ENCODE assay signal across 22 cellular contexts in genomic region chr5:85646641-85647040, GRCh38.
DNase-seq lines count a peak whose midpoint lies in the region; ATAC-seq, FAIRE-seq and TF ChIP-seq lines count a peak whose summit lies in the region.
"Had no signal": no experiment of that assay in that cellular context is flagged by ENCODE, and none has a peak within 500 bp of the region (broad histone marks: within the 10 kb centered on the region; RNA-seq: fewer than 3 reads in every experiment).

No MANE protein-coding gene starts in this region.

- H3K4me1 ChIP-seq in HUES48 (ENCODE audit: control insufficient read depth, insufficient read depth, low read length): no peaks in the 10 kb centered on the region
- no peaks in the 10 kb centered on the region for H3K4me1 ChIP-seq in GM12878 (ENCODE audit: control insufficient read depth, insufficient read depth, low read length)
- H3K4me1 ChIP-seq: SJSA1 had no signal

- no peak for TF ChIP-seq RAD21 in GM12878 (IDR thresholded peaks at IDR 0.05; ENCODE audit: insufficient read depth, low read depth, low read length)

- no peak overlapping the region for H3K4me2 ChIP-seq in GM12878 (ENCODE audit: control insufficient read depth, insufficient read depth)
- H3K4me2 ChIP-seq: KMS-11 had no signal

- H2AFZ ChIP-seq in GM12878 (ENCODE audit: control insufficient read depth, low read depth, low read length): no peak overlapping the region

- H3K27ac ChIP-seq in HUES48 (ENCODE audit: low read depth, low read length) (no peak overlapping the region), GM12878 (ENCODE audit: control insufficient read depth, insufficient read depth) (no peak overlapping the region)
- H3K27ac ChIP-seq: KMS-11, SJSA1 had no signal

- 43% methylated on average over 2 of the region's 2 CpGs for WGBS in GM12878 (ENCODE audit: insufficient coverage, insufficient replicate concordance, low lambda C conversion rate, missing lambda C conversion rate)

- no peak overlapping the region for H3K4me3 Mint-ChIP-seq in stimulated activated naive CD8-positive, alpha-beta T cell treated with anti-CD3 and anti-CD28 coated beads, Interleukin-15, Interleukin-2, amounts not matched to agents 100 ng/mL and 50 ng/mL, for 24 hours
- H3K4me3 Mint-ChIP-seq in stimulated activated effector memory CD8-positive, alpha-beta T cell treated with anti-CD3 and anti-CD28 coated beads, Interleukin-12 subunit alpha, Interleukin-12 subunit beta, amount 100 ng/mL, for 72 hours: no peak overlapping the region
- H3K4me3 Mint-ChIP-seq: B cell, CD14-positive monocyte had no signal

- no peak for FAIRE-seq in GM12878 (lab: Jason Lieb, UNC)
- FAIRE-seq: A204.1, GM12891, RCC 7860 had no signal

- CTCF ChIA-PET in GM12878 (lab: Yijun Ruan, JAX): no interaction called here

- DNase-seq in stimulated activated naive CD8-positive, alpha-beta T cell treated with anti-CD3 and anti-CD28 coated beads, Interleukin-15, Interleukin-2, amounts not matched to agents 100 U/mL and 50 U/mL, for 24 hours: no peak
- DNase-seq in GM12878 (ENCODE audit: low read depth, low spot score) (no peak), Kasumi-1 (lab: John Stamatoyannopoulos, UW) (no peak), glomerular visceral epithelial cell (ENCODE audit: extremely low spot score) (no peak)
- no peak for DNase-seq in stimulated activated effector memory CD8-positive, alpha-beta T cell treated with anti-CD3 and anti-CD28 coated beads, Interleukin-12 subunit alpha, Interleukin-12 subunit beta, amount 100 ng/mL, for 72 hours (ENCODE audit: low spot score in 2 of 2)
- DNase-seq: MV-4-11, NCI-H1105 treated with DMSO at 0.1 percent for 48 hours, NCI-H2029 treated with DMSO at 0.1 percent for 48 hours, NCI-H345, NCI-H524 treated with DMSO at 0.1 percent for 48 hours, NCI-H82 had no signal

- in situ Hi-C loops in GM12878 (cut with MboI): no loop called here

- POLR2A ChIA-PET in GM12878 (lab: Charles Lee): no interaction called here

- H3K4me3 ChIP-seq in HUES48 (ENCODE audit: low read depth, low read length) (peak overlapping the region; percentile 69), GM12878 (no peak overlapping the region)
- H3K4me3 ChIP-seq: SJSA1 had no signal

- intact Hi-C loops in GM12878 (cut with micrococcal nuclease; ENCODE audit: unreplicated experiment): no loop called here

- no peaks in the 10 kb centered on the region for H3K9me3 ChIP-seq in HUES48 (ENCODE audit: control insufficient read depth, insufficient read depth, low read length)
- no peaks in the 10 kb centered on the region for H3K9me3 ChIP-seq in GM12878 (replicated peaks; ENCODE audit: control insufficient read depth, insufficient read depth, low read length)
- H3K9me3 ChIP-seq: SJSA1 had no signal

- BruUV-seq in GM12878 (replicated peaks; lab: Mats Ljungman, UMichigan): no TSS peak

- no peak for TF ChIP-seq EP300 in GM12878 (IDR thresholded peaks at IDR 0.05; ENCODE audit: borderline replicate concordance in 1 of 2, control insufficient read depth in 1 of 2, low read depth in 2 of 2, low read length in 2 of 2)

- H4K20me1 ChIP-seq in GM12878 (ENCODE audit: control insufficient read depth, insufficient read depth): no peaks in the 10 kb centered on the region

- H3K27me3 ChIP-seq in HUES48 (ENCODE audit: control insufficient read depth, insufficient read depth, low read length) (no peaks in the 10 kb centered on the region), GM12878 (replicated peaks in 1 of 2; ENCODE audit: control insufficient read depth in 2 of 2, insufficient read depth in 2 of 2, low read length in 1 of 2) (no peaks in the 10 kb centered on the region)
- H3K27me3 ChIP-seq: SJSA1 had no signal

- peak overlapping the region; percentile 27 for H3K27ac Mint-ChIP-seq in stimulated activated naive CD8-positive, alpha-beta T cell treated with anti-CD3 and anti-CD28 coated beads, Interleukin-15, Interleukin-2, amounts not matched to agents 100 ng/mL and 50 ng/mL, for 24 hours
- no peak overlapping the region for H3K27ac Mint-ChIP-seq in stimulated activated effector memory CD8-positive, alpha-beta T cell treated with anti-CD3 and anti-CD28 coated beads, Interleukin-12 subunit alpha, Interleukin-12 subunit beta, amount 100 ng/mL, for 72 hours
- H3K27ac Mint-ChIP-seq: B cell, CD14-positive monocyte had no signal

- H3K36me3 Mint-ChIP-seq in stimulated activated naive CD8-positive, alpha-beta T cell treated with anti-CD3 and anti-CD28 coated beads, Interleukin-15, Interleukin-2, amounts not matched to agents 100 ng/mL and 50 ng/mL, for 24 hours (ENCODE audit: low read depth): no peaks in the 10 kb centered on the region
- H3K36me3 Mint-ChIP-seq in stimulated activated effector memory CD8-positive, alpha-beta T cell treated with anti-CD3 and anti-CD28 coated beads, Interleukin-12 subunit alpha, Interleukin-12 subunit beta, amount 100 ng/mL, for 72 hours: no peaks in the 10 kb centered on the region
- H3K36me3 Mint-ChIP-seq: CD14-positive monocyte had no signal

- TF ChIP-seq POLR2A in GM12878 (IDR thresholded peaks at IDR 0.05; ENCODE audit: low read depth, low read length): no peak

- SMC1A ChIA-PET in GM12878 (lab: Charles Lee; ENCODE audit: uncharacterized antibody, unreplicated experiment): no interaction called here

- TF ChIP-seq CTCF in GM12878 (IDR thresholded peaks at IDR 0.05 in 2 of 3, conservative IDR thresholded peaks at IDR 0.05 in 1 of 3; ENCODE audit: control insufficient read depth in 2 of 3, extremely low read depth in 1 of 3, insufficient read depth in 1 of 3, low read depth in 3 of 3, low read length in 3 of 3): no peak

- H3K9ac ChIP-seq in HUES48 (ENCODE audit: low read depth, low read length) (peak overlapping the region; percentile 80), GM12878 (ENCODE audit: control insufficient read depth, insufficient read depth, low read length) (no peak overlapping the region)
- H3K9ac ChIP-seq: KMS-11 had no signal

- H3K36me3 ChIP-seq in HUES48 (ENCODE audit: control insufficient read depth, insufficient read depth, low read length) (no peaks in the 10 kb centered on the region), GM12878 (ENCODE audit: control insufficient read depth in 2 of 2, insufficient read depth in 2 of 2, low read length in 1 of 2) (no peaks in the 10 kb centered on the region)
- H3K36me3 ChIP-seq: SJSA1 had no signal

- H3K79me2 ChIP-seq in GM12878 (ENCODE audit: control insufficient read depth, insufficient read depth, low read length): no peaks in the 10 kb centered on the region

- H3K4me1 Mint-ChIP-seq in stimulated activated naive CD8-positive, alpha-beta T cell treated with anti-CD3 and anti-CD28 coated beads, Interleukin-15, Interleukin-2, amounts not matched to agents 100 ng/mL and 50 ng/mL, for 24 hours (ENCODE audit: low read depth): no peaks in the 10 kb centered on the region
- H3K4me1 Mint-ChIP-seq in stimulated activated effector memory CD8-positive, alpha-beta T cell treated with anti-CD3 and anti-CD28 coated beads, Interleukin-12 subunit alpha, Interleukin-12 subunit beta, amount 100 ng/mL, for 72 hours: no peaks in the 10 kb centered on the region
- H3K4me1 Mint-ChIP-seq: B cell, CD14-positive monocyte had no signal

- H3K9me3 Mint-ChIP-seq in stimulated activated naive CD8-positive, alpha-beta T cell treated with anti-CD3 and anti-CD28 coated beads, Interleukin-15, Interleukin-2, amounts not matched to agents 100 ng/mL and 50 ng/mL, for 24 hours: peaks cover 5% of the 10 kb centered on the region
- peaks cover 18% of the 10 kb centered on the region for H3K9me3 Mint-ChIP-seq in stimulated activated effector memory CD8-positive, alpha-beta T cell treated with anti-CD3 and anti-CD28 coated beads, Interleukin-12 subunit alpha, Interleukin-12 subunit beta, amount 100 ng/mL, for 72 hours

- RAD21 ChIA-PET in GM12878 (lab: Charles Lee; ENCODE audit: unreplicated experiment): no interaction called here

- no peaks in the 10 kb centered on the region for H3K27me3 Mint-ChIP-seq in stimulated activated naive CD8-positive, alpha-beta T cell treated with anti-CD3 and anti-CD28 coated beads, Interleukin-15, Interleukin-2, amounts not matched to agents 100 ng/mL and 50 ng/mL, for 24 hours
- H3K27me3 Mint-ChIP-seq: B cell had no signal

- no peak for ATAC-seq in stimulated activated naive CD8-positive, alpha-beta T cell treated with anti-CD3 and anti-CD28 coated beads, Interleukin-15, Interleukin-2, amounts not matched to agents 100 U/mL and 50 U/mL, for 24 hours
- ATAC-seq in GM12878 (peak; percentile 34; the same call in 2 of the 3 replicates), HG03460 (IDR thresholded peaks at IDR 0.05; ENCODE audit: unreplicated experiment) (no peak)
- ATAC-seq in stimulated activated effector memory CD8-positive, alpha-beta T cell treated with anti-CD3 and anti-CD28 coated beads, Interleukin-12 subunit alpha, Interleukin-12 subunit beta, amount 100 ng/mL, for 72 hours: no peak
- ATAC-seq: HCT116 had no signal

TF ChIP-seq in GM12878, 131 proteins besides CTCF, POLR2A, EP300 and RAD21:
- TF ChIP-seq IRF4 (IDR thresholded peaks at IDR 0.05; ENCODE audit: low read depth, low read length): no peak
- TF ChIP-seq TAF1 (IDR thresholded peaks at IDR 0.05; ENCODE audit: borderline replicate concordance, low read depth, low read length): no peak
TF ChIP-seq in GM12878: peak in this region for 0.
